ENCODE assay signal across 8 cellular contexts in the genomic region with DNA sequence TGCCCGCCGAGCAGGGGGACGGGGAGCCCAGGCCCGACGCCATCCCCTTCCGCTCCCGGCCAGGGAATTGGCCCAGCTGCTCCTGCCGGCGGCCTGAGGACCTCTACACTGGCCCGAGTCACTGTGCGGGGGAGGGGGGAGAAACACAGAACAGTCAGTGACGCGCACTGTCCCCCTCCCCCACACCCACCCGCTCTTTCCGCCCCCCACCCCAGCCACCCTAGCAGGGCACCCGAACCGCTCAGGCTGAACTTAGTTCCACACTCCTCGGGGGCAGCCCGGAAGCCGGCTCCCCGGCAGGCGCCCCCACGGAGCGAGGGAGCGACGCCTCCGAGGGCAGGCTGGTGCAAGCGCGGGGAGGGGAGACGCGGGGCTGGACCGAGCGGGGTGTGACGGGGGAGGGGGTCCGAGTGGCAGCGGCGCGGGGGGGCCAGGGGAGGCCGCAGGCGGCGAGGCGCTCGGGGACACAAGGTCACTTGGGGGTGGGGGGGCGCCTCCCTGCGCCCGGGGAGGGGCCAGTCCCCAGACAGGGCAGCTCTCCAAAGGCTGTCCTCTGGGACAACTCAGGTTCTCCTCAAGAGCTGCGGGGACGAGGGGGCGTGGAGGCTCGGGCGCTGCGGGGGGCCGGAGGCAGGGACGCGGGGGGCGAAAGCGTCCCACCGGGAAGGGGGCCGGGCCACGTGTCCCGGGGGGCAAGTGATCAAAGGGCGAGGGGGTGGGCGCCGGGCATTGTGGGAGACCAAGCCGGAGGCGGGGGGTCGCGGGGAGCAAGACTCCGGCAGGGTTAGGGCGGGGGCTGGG. TPM values are rescaled to one million over a fixed set of nuclear protein-coding genes. Genes with fewer than 3 reads are reported as not detected.
DNase-seq lines count a peak whose midpoint lies in the region; ATAC-seq and TF ChIP-seq lines count a peak whose summit lies in the region.

No MANE protein-coding gene starts in this region.

- DNase-seq in Caco-2: peak; percentile 71 to 77
- peak; percentile 34 for DNase-seq in KG1 (lab: John Stamatoyannopoulos, UW)
- peak; percentile 72 to 73 for DNase-seq in activated CD4-positive, alpha-beta T cell treated with anti-CD3 and anti-CD28 coated beads, Interleukin-2, amount 50 U/mL, for 4 hours
- peak; percentile 39 to 56 for DNase-seq in lung microvascular endothelial cell (ENCODE audit: low read depth in 2 of 2)
- DNase-seq in stimulated activated CD8-positive, alpha-beta memory T cell treated with anti-CD3 and anti-CD28 coated beads, Interleukin-15, amount 100 ng/mL, for 4 hours (ENCODE audit: low read depth in 2 of 2): peak; percentile 57 to 63
- no peak for DNase-seq in NCI-H2196 treated with DMSO at 0.1 percent for 48 hours (lab: John Stamatoyannopoulos, UW; ENCODE audit: unreplicated experiment)

- no peak overlapping the region for H3K27ac Mint-ChIP-seq in Caco-2 (ENCODE audit: unreplicated experiment)

- POLR2A ChIA-PET in Caco-2 (lab: Charles Lee): interaction anchor here (0.7 to 1.4 kb wide), 4 partner anchors 72 to 246 kb away, joined by 3 to 24 read pairs (median 3); partner anchors contain the start of genes GAPDH, MRPL51 and USP5

- peaks cover 6% of the 10 kb centered on the region; the same call in 1 of the 2 replicates for H3K36me3 ChIP-seq in Caco-2 (ENCODE audit: control insufficient read depth, insufficient read depth, low read length)
- H3K36me3 ChIP-seq in ectodermal cell (ENCODE audit: control insufficient read depth, insufficient read depth, low read length): peaks cover 10% of the 10 kb centered on the region

- TF ChIP-seq CTCF in Caco-2 (IDR thresholded peaks at IDR 0.05; ENCODE audit: insufficient read depth in 1 of 2, low read depth in 1 of 2, low read length in 1 of 2, severe bottlenecking in 1 of 2, unreplicated experiment in 1 of 2): peak in 1 of 2 experiments; percentile 1

- peaks cover 42% of the 10 kb centered on the region for H3K36me3 Mint-ChIP-seq in Caco-2 (ENCODE audit: insufficient read depth, unreplicated experiment)

- intact Hi-C loops in Caco-2 (cut with micrococcal nuclease; ENCODE audit: unreplicated experiment): loop anchor here (5.0 kb wide), 1 partner anchor 39 kb away; the partner anchor contains the start of gene NOP2

- peaks cover 21% of the 10 kb centered on the region for H3K4me1 Mint-ChIP-seq in Caco-2 (ENCODE audit: low read depth, unreplicated experiment)

- H3K27me3 ChIP-seq in Caco-2 (replicated peaks; ENCODE audit: control insufficient read depth, insufficient read depth, low read length) (no peaks in the 10 kb centered on the region), ectodermal cell (ENCODE audit: control insufficient read depth, insufficient read depth, low read length, poor library complexity, severe bottlenecking) (no peaks in the 10 kb centered on the region)

- H3K4me3 Mint-ChIP-seq in Caco-2 (ENCODE audit: unreplicated experiment): no peak overlapping the region

- H3K4me3 ChIP-seq in Caco-2 (ENCODE audit: low read depth, low read length) (peak overlapping the region; percentile 86), ectodermal cell (ENCODE audit: insufficient read depth, low read depth, low read length) (peak overlapping the region; percentile 84)

- no peaks in the 10 kb centered on the region for H3K27me3 Mint-ChIP-seq in Caco-2 (ENCODE audit: insufficient read depth, unreplicated experiment)

- peak overlapping the region; percentile 70 for H3K27ac ChIP-seq in ectodermal cell (ENCODE audit: insufficient read depth, low read depth, low read length, poor library complexity, severe bottlenecking)

- BruUV-seq in Caco-2 (replicated peaks; lab: Mats Ljungman, UMichigan): no TSS peak

- ATAC-seq in HG03520 (IDR thresholded peaks at IDR 0.05; ENCODE audit: unreplicated experiment): no peak

- no peaks in the 10 kb centered on the region for H3K9me3 Mint-ChIP-seq in Caco-2 (ENCODE audit: unreplicated experiment)

- H3K4me1 ChIP-seq in Caco-2 (peaks cover 30% of the 10 kb centered on the region), ectodermal cell (ENCODE audit: control insufficient read depth, insufficient read depth, low read length) (peaks cover 36% of the 10 kb centered on the region)

- CTCF ChIA-PET in Caco-2 (lab: Charles Lee): interaction anchor here (1.1 kb wide), 1 partner anchor 38 kb away, joined by 3 read pairs; the partner anchor contains the start of gene NOP2

- 1% methylated on average over 62 to 66 of the region's 70 CpGs for WGBS in ectodermal cell, 2 experiments

- H3K9me3 ChIP-seq in Caco-2 (no peaks in the 10 kb centered on the region), ectodermal cell (ENCODE audit: control insufficient read depth, low read length) (no peaks in the 10 kb centered on the region)

RNA-seq across cellular contexts. Expression of gene CHD4, which starts 0.6 kb away (rescaled TPM):
- total RNA-seq in Caco-2 (2022) (223 and 229 TPM in 2 replicates), lung microvascular endothelial cell (155 and 187 TPM in 2 replicates)
- 366 TPM for polyA plus RNA-seq in ectodermal cell (2013, experiment 1 of 4)
- polyA plus RNA-seq in ectodermal cell (2013, experiment 2 of 4): 424 TPM
- 291 TPM for polyA plus RNA-seq in ectodermal cell (2013, experiment 3 of 4)
- polyA plus RNA-seq in ectodermal cell (2013, experiment 4 of 4): 332 TPM

RNA-seq across cellular contexts. Expression of gene LPAR5, which starts 29.2 kb away (rescaled TPM):
- total RNA-seq in Caco-2 (2022): 0.19 and 0.20 TPM in 2 replicates
- polyA plus RNA-seq in ectodermal cell (2013, experiment 1 of 4): 0.26 TPM
- 0.48 TPM for polyA plus RNA-seq in ectodermal cell (2013, experiment 2 of 4)
- polyA plus RNA-seq in ectodermal cell (2013, experiment 3 of 4): 0.21 TPM
- 0.24 TPM for polyA plus RNA-seq in ectodermal cell (2013, experiment 4 of 4)
- total RNA-seq in lung microvascular endothelial cell: not detected in 2 replicates

RNA-seq across cellular contexts. Expression of gene NOP2, which starts 38.4 kb away (rescaled TPM):
- 145 and 157 TPM in 2 replicates for total RNA-seq in Caco-2 (2022)
- polyA plus RNA-seq in ectodermal cell (2013, experiment 1 of 4): 69.2 TPM
- polyA plus RNA-seq in ectodermal cell (2013, experiment 2 of 4): 65.2 TPM
- 46.9 TPM for polyA plus RNA-seq in ectodermal cell (2013, experiment 3 of 4)
- polyA plus RNA-seq in ectodermal cell (2013, experiment 4 of 4): 57.9 TPM
- 7.4 and 11.7 TPM in 2 replicates for total RNA-seq in lung microvascular endothelial cell

RNA-seq across cellular contexts. Expression of gene ACRBP, which starts 40.7 kb away (rescaled TPM):
- total RNA-seq in Caco-2 (2022) (0.73 and 1.3 TPM in 2 replicates), lung microvascular endothelial cell (0.20 and 0.22 TPM in 2 replicates)
- 10.5 TPM for polyA plus RNA-seq in ectodermal cell (2013, experiment 1 of 4)
- 6.0 TPM for polyA plus RNA-seq in ectodermal cell (2013, experiment 2 of 4)
- 3.3 TPM for polyA plus RNA-seq in ectodermal cell (2013, experiment 3 of 4)
- polyA plus RNA-seq in ectodermal cell (2013, experiment 4 of 4): 6.0 TPM

RNA-seq across cellular contexts. Expression of gene IFFO1, which starts 50.7 kb away (rescaled TPM):
- total RNA-seq in Caco-2 (2022) (0.48 and 0.53 TPM in 2 replicates), lung microvascular endothelial cell (6.3 and 8.5 TPM in 2 replicates)
- polyA plus RNA-seq in ectodermal cell (2013, experiment 1 of 4): 16.3 TPM
- 18.3 TPM for polyA plus RNA-seq in ectodermal cell (2013, experiment 2 of 4)
- 17.2 TPM for polyA plus RNA-seq in ectodermal cell (2013, experiment 3 of 4)
- 19.8 TPM for polyA plus RNA-seq in ectodermal cell (2013, experiment 4 of 4)

Comparison
In these comparisons a context has a peak if more than half of its experiments do, and no peak if none do; other contexts are left out.
1. RNA of gene NOP2, which starts 38.4 kb away (total RNA-seq): 145 to 157 TPM in Caco-2; 7.4 to 11.7 TPM in lung microvascular endothelial cell; every median in the first group is over 10 times any median in the second.